8 cellular contexts compared by ENCODE assay signal in genomic region chr2:175111200-175111657, GRCh38. TPM values are rescaled to one million over a fixed set of nuclear protein-coding genes. Genes with fewer than 3 reads are reported as not detected.
A peak's percentile ranks its signal among the peaks of the same experiment; 100 is the strongest.
DNase-seq lines count a peak whose midpoint lies in the region; TF ChIP-seq lines count a peak whose summit lies in the region.

No MANE protein-coding gene starts in this region.

- H3K4me3 Mint-ChIP-seq in nephron progenitor cell = no peak overlapping the region

- TF ChIP-seq CTCF in GM13977 (IDR thresholded peaks at IDR 0.05; ENCODE audit: extremely low read depth, insufficient read depth, missing control alignments) (peak; percentile 56), nephron progenitor cell (IDR thresholded peaks at IDR 0.05) (peak; percentile 63)

- in situ Hi-C loops in GM13977 (cut with MboI; ENCODE audit: low pct_unique_long_range_greater_than_20kb, low sequenced_read_pairs, unreplicated experiment) (no loop called here), SK-MEL-5 (cut with HindIII; ENCODE audit: low pct_unique_long_range_greater_than_20kb, low sequenced_read_pairs) (no loop called here)

- peaks cover 84% of the 10 kb centered on the region for H3K36me3 Mint-ChIP-seq in nephron progenitor cell (ENCODE audit: low read depth)

- no peaks in the 10 kb centered on the region for H3K4me1 Mint-ChIP-seq in nephron progenitor cell

- DNase-seq in AG20443 (ENCODE audit: low spot score) (peak; percentile 54), GM13977 (ENCODE audit: low spot score) (peak; percentile 43), HT1080 (ENCODE audit: low read depth) (peak; percentile 60), SK-MEL-5 (ENCODE audit: low read depth, low spot score) (peak; percentile 66), epithelial cell of prostate (ENCODE audit: low read depth, low spot score) (no peak), nephron progenitor cell (no peak), NK-92 (lab: John Stamatoyannopoulos, UW; ENCODE audit: unreplicated experiment) (no peak)
- DNase-seq in activated CD4-positive, alpha-beta T cell treated with anti-CD3 and anti-CD28 coated beads for 4 hours = no peak

- no peaks in the 10 kb centered on the region for H3K27me3 Mint-ChIP-seq in nephron progenitor cell (ENCODE audit: low read depth, poor library complexity)

- no peak overlapping the region for H3K27ac Mint-ChIP-seq in nephron progenitor cell

- peak overlapping the region; percentile 19 for H3K27ac ChIP-seq in epithelial cell of prostate

- H3K9me3 Mint-ChIP-seq in nephron progenitor cell = peaks cover 36% of the 10 kb centered on the region

RNA-seq across cellular contexts. Expression of gene ATF2, which starts 56.8 kb away (rescaled TPM):
- 23.6 and 29.8 TPM in 2 replicates for total RNA-seq in HT1080 (2014; rRNA removed; shearing (Covaris generic))
- polyA plus RNA-seq in HT1080 (2015; cell fraction: cytosol; rRNA removed) = 29.2 and 35.9 TPM in 2 replicates
- 28.7 and 31.4 TPM in 2 replicates for polyA plus RNA-seq in HT1080 (2015; cell fraction: nucleus; rRNA removed)
- 30.2 and 40.4 TPM in 2 replicates for total RNA-seq in SK-MEL-5 (2014; rRNA removed; shearing (Covaris generic))
- polyA plus RNA-seq in SK-MEL-5 (2015; cell fraction: cytosol; rRNA removed) = 18.8 and 24.2 TPM in 2 replicates
- polyA plus RNA-seq in SK-MEL-5 (2015; cell fraction: nucleus; rRNA removed) = 37.4 and 53.0 TPM in 2 replicates

Comparison
In these comparisons a context has a peak if more than half of its experiments do, and no peak if none do; other contexts are left out.
1. DNase-seq: peak in AG20443 (single experiment), GM13977 (single experiment), HT1080 (single experiment) and SK-MEL-5 (single experiment); none in epithelial cell of prostate (single experiment), nephron progenitor cell (single experiment), NK-92 (single experiment) and activated CD4-positive, alpha-beta T cell treated with anti-CD3 and anti-CD28 coated beads for 4 hours (0 of 2).